ENCODE assay signal across 1 cellular context in genomic region chr1:108747128-108747827, GRCh38.
TF ChIP-seq lines count a peak whose summit lies in the region.

No MANE protein-coding gene starts in this region.

TF ChIP-seq in K562, 482 proteins besides CTCF, POLR2A, EP300 and RAD21 (continued from another document and continues in another):
- TF ChIP-seq ZNF696 (CRISPR knock-in tag; conservative IDR thresholded peaks at IDR 0.05) (no peak), BRD9 (IDR thresholded peaks at IDR 0.05; ENCODE audit: low read depth, partially characterized antibody) (no peak), POU5F1 (IDR thresholded peaks at IDR 0.05; ENCODE audit: borderline replicate concordance, low read depth, low read length, partially characterized antibody) (no peak), SMARCB1 (IDR thresholded peaks at IDR 0.05; ENCODE audit: insufficient read length, low read depth) (no peak), CBFA2T2 (conservative IDR thresholded peaks at IDR 0.05) (no peak), HDAC6 (IDR thresholded peaks at IDR 0.05; ENCODE audit: low read depth, low read length) (no peak), HDAC1 (IDR thresholded peaks at IDR 0.05) (no peak), NFIX (CRISPR knock-in tag; IDR thresholded peaks at IDR 0.05; ENCODE audit: low read depth) (no peak), XRCC4 (IDR thresholded peaks at IDR 0.05; ENCODE audit: extremely low read depth, insufficient read depth, insufficient read length) (no peak), HES1 (IDR thresholded peaks at IDR 0.05; ENCODE audit: low read depth) (no peak), CCAR2 (IDR thresholded peaks at IDR 0.05; ENCODE audit: low read depth, low read length) (no peak), PBX2 (CRISPR knock-in tag; IDR thresholded peaks at IDR 0.05; ENCODE audit: low read depth) (no peak), PBX2 (tag; conservative IDR thresholded peaks at IDR 0.05; ENCODE audit: low read depth) (no peak), AFF4 (CRISPR knock-in tag; IDR thresholded peaks at IDR 0.05) (no peak; the same call in 1 of the 2 replicates), FOXJ2 (tag; IDR thresholded peaks at IDR 0.05) (no peak), ZNF274 (IDR thresholded peaks at IDR 0.05; ENCODE audit: borderline replicate concordance, low read depth, low read length) (no peak), FOXP4 (CRISPR knock-in tag; IDR thresholded peaks at IDR 0.05; ENCODE audit: borderline replicate concordance) (no peak), ARNT (IDR thresholded peaks at IDR 0.05) (peak; percentile 57 to 78; a peak in 2 of 4 replicates), NFE2 (IDR thresholded peaks at IDR 0.05; ENCODE audit: low read depth) (peak; percentile 78), BACH1 (tag; IDR thresholded peaks at IDR 0.05) (no peak), NRF1 (conservative IDR thresholded peaks at IDR 0.05 in 1 of 2, IDR thresholded peaks at IDR 0.05 in 1 of 2) (peak; percentile 69 to 74), ZNF224 (CRISPR knock-in tag; IDR thresholded peaks at IDR 0.05) (no peak), MLLT1 (IDR thresholded peaks at IDR 0.05) (no peak), KDM2B (CRISPR knock-in tag; IDR thresholded peaks at IDR 0.05) (no peak), ZNF668 (CRISPR knock-in tag; IDR thresholded peaks at IDR 0.05) (no peak), BRF1 (IDR thresholded peaks at IDR 0.05; ENCODE audit: borderline replicate concordance, extremely low read depth, insufficient read length) (no peak), RFX5 (IDR thresholded peaks at IDR 0.05; ENCODE audit: low read depth, low read length) (no peak), SFPQ (IDR thresholded peaks at IDR 0.05; ENCODE audit: low read depth, low read length) (no peak), RNF219 (CRISPR knock-in tag; IDR thresholded peaks at IDR 0.05) (no peak), DLX4 (CRISPR knock-in tag; IDR thresholded peaks at IDR 0.05) (no peak), CHD2 (IDR thresholded peaks at IDR 0.05; ENCODE audit: low read depth, low read length) (no peak), ARHGAP35 (IDR thresholded peaks at IDR 0.05; ENCODE audit: partially characterized antibody) (no peak), ZNF133 (CRISPR knock-in tag; IDR thresholded peaks at IDR 0.05) (no peak), FOXK1 (CRISPR knock-in tag; IDR thresholded peaks at IDR 0.05; ENCODE audit: borderline replicate concordance) (no peak; the same call in 1 of the 2 replicates), EWSR1 (IDR thresholded peaks at IDR 0.05; ENCODE audit: borderline replicate concordance, low read depth, partially characterized antibody) (no peak), ZFP36 (IDR thresholded peaks at IDR 0.05; ENCODE audit: low read depth, low read length, partially characterized antibody) (no peak), ARID1B (IDR thresholded peaks at IDR 0.05) (no peak), TAF1 (IDR thresholded peaks at IDR 0.05; ENCODE audit: control insufficient read depth, extremely low read depth, insufficient read depth, low read length, severe bottlenecking) (peak; percentile 70), TBP (optimal IDR thresholded peaks at IDR 0.05; ENCODE audit: low read depth, low read length) (peak; percentile 85), ZNF184 (CRISPR knock-in tag; IDR thresholded peaks at IDR 0.05) (no peak), PCBP1 (IDR thresholded peaks at IDR 0.05; ENCODE audit: low read depth, low read length, poor library complexity, severe bottlenecking) (no peak), ZKSCAN3 (CRISPR knock-in tag; IDR thresholded peaks at IDR 0.05) (no peak), COPS2 (conservative IDR thresholded peaks at IDR 0.05) (no peak), BDP1 (IDR thresholded peaks at IDR 0.05; ENCODE audit: insufficient read depth, insufficient read length) (no peak), ZNF717 (CRISPR knock-in tag; IDR thresholded peaks at IDR 0.05) (no peak), ZNF511 (CRISPR knock-in tag; IDR thresholded peaks at IDR 0.05) (no peak), SIRT6 (IDR thresholded peaks at IDR 0.05; ENCODE audit: low read depth, low read length) (no peak), NFXL1 (CRISPR knock-in tag; IDR thresholded peaks at IDR 0.05) (no peak), PHF21A (IDR thresholded peaks at IDR 0.05; ENCODE audit: borderline replicate concordance, low read depth) (no peak), SRSF1 (IDR thresholded peaks at IDR 0.05; ENCODE audit: low read depth, low read length) (no peak), DACH1 (IDR thresholded peaks at IDR 0.05; ENCODE audit: partially characterized antibody) (no peak), ZNF212 (CRISPR knock-in tag; IDR thresholded peaks at IDR 0.05) (no peak), ZNF277 (CRISPR knock-in tag; IDR thresholded peaks at IDR 0.05; ENCODE audit: borderline replicate concordance) (no peak)
